Comparison of ENCODE assay signal across 25 cellular contexts in genomic region chr10:34018811-34019210, GRCh38.
A peak's percentile ranks its signal among the peaks of the same experiment; 100 is the strongest.
DNase-seq lines count a peak whose midpoint lies in the region; ATAC-seq, FAIRE-seq and TF ChIP-seq lines count a peak whose summit lies in the region.
"Had no signal": no experiment of that assay in that cellular context is flagged by ENCODE, and none has a peak within 500 bp of the region (broad histone marks: within the 10 kb centered on the region; RNA-seq: fewer than 3 reads in every experiment).

No MANE protein-coding gene starts in this region.

- TF ChIP-seq EP300 in GM12878 (IDR thresholded peaks at IDR 0.05; ENCODE audit: borderline replicate concordance in 1 of 2, control insufficient read depth in 1 of 2, low read depth in 2 of 2, low read length in 2 of 2), result no peak

- H3K9ac ChIP-seq in Loucy (ENCODE audit: low read depth, low read length, poor library complexity, severe bottlenecking) (no peak overlapping the region), GM12878 (ENCODE audit: control insufficient read depth, insufficient read depth, low read length) (no peak overlapping the region)

- H3K36me3 Mint-ChIP-seq in type B pancreatic cell, result no peaks in the 10 kb centered on the region
- H3K36me3 Mint-ChIP-seq: CD4-positive, alpha-beta memory T cell had no signal

- H3K36me3 ChIP-seq in Loucy (ENCODE audit: insufficient read depth, low read length) (no peaks in the 10 kb centered on the region), GM12878 (ENCODE audit: control insufficient read depth in 2 of 2, insufficient read depth in 2 of 2, low read length in 1 of 2) (no peaks in the 10 kb centered on the region)
- H3K36me3 ChIP-seq: MG63, SJSA1 had no signal

- RAD21 ChIA-PET in GM12878 (lab: Charles Lee; ENCODE audit: unreplicated experiment), result interaction anchor here (0.7 to 1.2 kb wide), 3 partner anchors 103 to 687 kb away, joined by 3 read pairs; no protein-coding TSS in a partner anchor

- no peaks in the 10 kb centered on the region for H3K79me2 ChIP-seq in Loucy (ENCODE audit: insufficient read depth, low read length)
- no peaks in the 10 kb centered on the region for H3K79me2 ChIP-seq in GM12878 (ENCODE audit: control insufficient read depth, insufficient read depth, low read length)

- TF ChIP-seq CTCF in Loucy (conservative IDR thresholded peaks at IDR 0.05; ENCODE audit: low read length) (no peak), GM12878 (IDR thresholded peaks at IDR 0.05 in 2 of 3, conservative IDR thresholded peaks at IDR 0.05 in 1 of 3; ENCODE audit: control insufficient read depth in 2 of 3, extremely low read depth in 1 of 3, insufficient read depth in 1 of 3, low read depth in 3 of 3, low read length in 3 of 3) (no peak), type B pancreatic cell (conservative IDR thresholded peaks at IDR 0.05) (peak; percentile 14)

- peak; percentile 21 for DNase-seq in NCI-H748 (lab: John Stamatoyannopoulos, UW; ENCODE audit: unreplicated experiment)
- DNase-seq in NCI-H748 treated with DMSO at 0.1 percent for 48 hours (lab: John Stamatoyannopoulos, UW), result no peak
- DNase-seq in GM12878 (ENCODE audit: low read depth, low spot score), result no peak
- no peak for DNase-seq in type B pancreatic cell (ENCODE audit: extremely low spot score, unreplicated experiment)
- no peak for DNase-seq in NCI-H2196 (lab: John Stamatoyannopoulos, UW; ENCODE audit: unreplicated experiment)
- DNase-seq: C1 segment of cervical spinal cord; CD4-positive, alpha-beta memory T cell; COR-L47; DND-41; Karpas-422; NCI-H1105 treated with DMSO at 0.1 percent for 48 hours; NCI-H2029; NCI-H2171; NCI-H345; NCI-H524 treated with DMSO at 0.1 percent for 48 hours; NK-92 treated with Interleukin-12 subunit alpha and Interleukin-12 subunit beta, amount 100 ng/mL, for 24 hours; Right ventricle myocardium superior; RPMI8226; T-helper 2 cell had no signal

- H3K4me1 ChIP-seq in Loucy (ENCODE audit: insufficient read depth, low read length, poor library complexity, severe bottlenecking) (peaks cover 7% of the 10 kb centered on the region), GM12878 (ENCODE audit: control insufficient read depth, insufficient read depth, low read length) (no peaks in the 10 kb centered on the region)
- H3K4me1 ChIP-seq: SJSA1 had no signal

- no peaks in the 10 kb centered on the region for H3K27me3 ChIP-seq in Loucy (ENCODE audit: insufficient read depth, low read length, poor library complexity, severe bottlenecking)
- no peaks in the 10 kb centered on the region for H3K27me3 ChIP-seq in GM12878 (replicated peaks in 1 of 2; ENCODE audit: control insufficient read depth in 2 of 2, insufficient read depth in 2 of 2, low read length in 1 of 2)
- H3K27me3 ChIP-seq: MG63, SJSA1 had no signal

- H3K27ac Mint-ChIP-seq in type B pancreatic cell, result no peak overlapping the region
- H3K27ac Mint-ChIP-seq: CD4-positive, alpha-beta memory T cell had no signal

- POLR2A ChIA-PET in GM12878 (lab: Charles Lee), result interaction anchor here (0.7 kb wide), 1 partner anchor 564 kb away, joined by 3 read pairs; no protein-coding TSS in a partner anchor

- H3K4me2 ChIP-seq in Loucy (ENCODE audit: low read depth, low read length, poor library complexity, severe bottlenecking) (no peak overlapping the region), GM12878 (ENCODE audit: control insufficient read depth, insufficient read depth) (no peak overlapping the region)
- H3K4me2 ChIP-seq: PC-9 had no signal

- WGBS in GM12878 (ENCODE audit: insufficient coverage, insufficient replicate concordance, low lambda C conversion rate, missing lambda C conversion rate), result 35% methylated on average over 1 of the region's 1 CpG

- no peak overlapping the region for H3K4me3 Mint-ChIP-seq in type B pancreatic cell
- H3K4me3 Mint-ChIP-seq: CD4-positive, alpha-beta memory T cell had no signal

- intact Hi-C loops in GM12878 (cut with micrococcal nuclease; ENCODE audit: unreplicated experiment), result no loop called here

- CTCF ChIA-PET in GM12878 (lab: Yijun Ruan, JAX), result interaction anchor here (0.8 to 1.6 kb wide), 6 partner anchors 10 to 619 kb away, joined by 3 to 5 read pairs (median 4); no protein-coding TSS in a partner anchor

- peaks cover 5% of the 10 kb centered on the region for H3K4me1 Mint-ChIP-seq in type B pancreatic cell (ENCODE audit: unreplicated experiment)
- H3K4me1 Mint-ChIP-seq: CD4-positive, alpha-beta memory T cell had no signal

- H3K27me3 Mint-ChIP-seq in type B pancreatic cell, result peaks cover 11% of the 10 kb centered on the region

- no peak overlapping the region for H3K27ac ChIP-seq in GM12878 (ENCODE audit: control insufficient read depth, insufficient read depth)
- H3K27ac ChIP-seq: PC-9, SJSA1 had no signal

- in situ Hi-C loops in GM12878 (cut with MboI), result no loop called here

- H2AFZ ChIP-seq in Loucy (ENCODE audit: low read length), result peak overlapping the region; percentile 64; the same call in 1 of the 2 replicates
- H2AFZ ChIP-seq in GM12878 (ENCODE audit: control insufficient read depth, low read depth, low read length), result no peak overlapping the region
- H2AFZ ChIP-seq: PC-9 had no signal

- H3K9me3 Mint-ChIP-seq in type B pancreatic cell, result no peaks in the 10 kb centered on the region

- FAIRE-seq in GM12878 (lab: Jason Lieb, UNC), result no peak
- FAIRE-seq: HepG2 had no signal

- TF ChIP-seq POLR2A in GM12878 (IDR thresholded peaks at IDR 0.05; ENCODE audit: low read depth, low read length), result no peak

- no peaks in the 10 kb centered on the region for H3F3A ChIP-seq in Loucy (ENCODE audit: low read depth)

- H3K9me2 ChIP-seq in Loucy (replicated peaks; ENCODE audit: low read depth, low read length), result no peaks in the 10 kb centered on the region

- no peak for TF ChIP-seq RAD21 in GM12878 (IDR thresholded peaks at IDR 0.05; ENCODE audit: insufficient read depth, low read depth, low read length)

- SMC1A ChIA-PET in GM12878 (lab: Charles Lee; ENCODE audit: uncharacterized antibody, unreplicated experiment), result interaction anchor here (0.7 to 1.7 kb wide), 10 partner anchors 11 to 826 kb away, joined by 3 read pairs; no protein-coding TSS in a partner anchor

- H3K4me3 ChIP-seq in Loucy (ENCODE audit: low read length, poor library complexity, severe bottlenecking), result no peak overlapping the region
- no peak overlapping the region for H3K4me3 ChIP-seq in GM12878
- H3K4me3 ChIP-seq: MG63, PC-9, SJSA1 had no signal

- no TSS peak for BruUV-seq in GM12878 (replicated peaks; lab: Mats Ljungman, UMichigan)

- H4K20me1 ChIP-seq in Loucy (ENCODE audit: insufficient read depth, low read length, poor library complexity, severe bottlenecking) (no peaks in the 10 kb centered on the region), GM12878 (ENCODE audit: control insufficient read depth, insufficient read depth) (no peaks in the 10 kb centered on the region)

- peak; percentile 65 for ATAC-seq in GM12878
- ATAC-seq in HG03159 (IDR thresholded peaks at IDR 0.05; ENCODE audit: unreplicated experiment), result no peak
- ATAC-seq: HepG2 had no signal

- no peaks in the 10 kb centered on the region for H3K9me3 ChIP-seq in Loucy (ENCODE audit: insufficient read depth, low read depth, low read length)
- H3K9me3 ChIP-seq in GM12878 (replicated peaks; ENCODE audit: control insufficient read depth, insufficient read depth, low read length), result no peaks in the 10 kb centered on the region
- H3K9me3 ChIP-seq: MG63, SJSA1 had no signal

TF ChIP-seq in GM12878, 131 proteins besides CTCF, POLR2A, EP300 and RAD21:
- TF ChIP-seq ATF3 (IDR thresholded peaks at IDR 0.05; ENCODE audit: borderline replicate concordance, extremely low read depth, low read depth, low read length) (no peak), BHLHE40 (IDR thresholded peaks at IDR 0.05; ENCODE audit: borderline replicate concordance in 1 of 2, low read depth in 2 of 2, low read length in 1 of 2) (no peak), MTA3 (IDR thresholded peaks at IDR 0.05; ENCODE audit: borderline replicate concordance, low read length) (no peak), ZNF24 (IDR thresholded peaks at IDR 0.05) (no peak), ELK1 (IDR thresholded peaks at IDR 0.05; ENCODE audit: low read depth, low read length) (no peak), ATF7 (IDR thresholded peaks at IDR 0.05; ENCODE audit: low read depth) (no peak), JUNB (IDR thresholded peaks at IDR 0.05) (no peak), CHD2 (IDR thresholded peaks at IDR 0.05; ENCODE audit: borderline replicate concordance, low read depth, low read length) (no peak), BRCA1 (IDR thresholded peaks at IDR 0.05; ENCODE audit: low read depth, low read length) (no peak), PKNOX1 (IDR thresholded peaks at IDR 0.05) (no peak)
